7 cellular contexts compared by ENCODE assay signal in genomic region chr19:48896191-48896720, GRCh38. TPM values are rescaled to one million over a fixed set of nuclear protein-coding genes. Genes with fewer than 3 reads are reported as not detected.
DNase-seq lines count a peak whose midpoint lies in the region; ATAC-seq and TF ChIP-seq lines count a peak whose summit lies in the region.
"Had no signal": no experiment of that assay in that cellular context is flagged by ENCODE, and none has a peak within 500 bp of the region (broad histone marks: within the 10 kb centered on the region; RNA-seq: fewer than 3 reads in every experiment).

No MANE protein-coding gene starts in this region.

- H3K4me3 ChIP-seq in fibroblast of mammary gland (ENCODE audit: control insufficient read depth, low read depth, low read length): peak overlapping the region; percentile 33
- H3K4me3 ChIP-seq: SJSA1 had no signal

- peaks cover 24% of the 10 kb centered on the region for H3K4me1 Mint-ChIP-seq in T-helper 17 cell

- H3K27me3 Mint-ChIP-seq in T-helper 17 cell: peaks cover 30% of the 10 kb centered on the region

- no peak for TF ChIP-seq CTCF in fibroblast of mammary gland (conservative IDR thresholded peaks at IDR 0.05; ENCODE audit: control insufficient read depth, insufficient read depth, low read depth, low read length)

- peaks cover 6% of the 10 kb centered on the region for H3K36me3 Mint-ChIP-seq in T-helper 17 cell (ENCODE audit: low read depth)

- no peaks in the 10 kb centered on the region for H3K9me3 ChIP-seq in T-helper 17 cell (ENCODE audit: control insufficient read depth, low read length, poor library complexity, severe bottlenecking)
- H3K9me3 ChIP-seq: SJSA1 had no signal

- no peak overlapping the region for H3K27ac Mint-ChIP-seq in T-helper 17 cell

- H3K4me3 Mint-ChIP-seq in T-helper 17 cell: peak overlapping the region; percentile 59

- DNase-seq in T-helper 17 cell (peak in 1 of 3 donors; percentile 53), fibroblast of mammary gland (ENCODE audit: low read depth) (peak; percentile 43), NCI-H128 (lab: John Stamatoyannopoulos, UW; ENCODE audit: unreplicated experiment) (no peak), T-helper 9 cell (no peak), NCI-H2196 treated with DMSO at 0.1 percent for 48 hours (lab: John Stamatoyannopoulos, UW; ENCODE audit: unreplicated experiment) (no peak)
- DNase-seq in stimulated activated CD4-positive, alpha-beta T cell treated with anti-CD3 and anti-CD28 coated beads, Interleukin-15, amount 100 ng/mL, for 24 hours: peak; percentile 64

- no peak for ATAC-seq in T-helper 17 cell

RNA-seq across cellular contexts. Expression of gene TULP2, which starts 2.3 kb away (rescaled TPM):
- total RNA-seq in T-helper 17 cell: not detected
- total RNA-seq: SJSA1 had no signal

RNA-seq across cellular contexts. Expression of gene NUCB1, which starts 3.9 kb away (rescaled TPM):
- total RNA-seq in T-helper 17 cell: 100 to 1,000 TPM; 118 to 135 TPM

RNA-seq across cellular contexts. Expression of gene PPP1R15A, which starts 24.0 kb away (rescaled TPM):
- 1,000 to 10,000 TPM in 1 of 2 donors, 100 to 1,000 TPM in 1; 954 to 1,165 TPM for total RNA-seq in T-helper 17 cell

RNA-seq across cellular contexts. Expression of gene PLEKHA4, which starts 27.8 kb away (rescaled TPM):
- total RNA-seq in T-helper 17 cell: 1 to 10 TPM in 1 of 2 donors, under 1 TPM in 1; 0.42 to 3.0 TPM

RNA-seq across cellular contexts. Expression of gene DHDH, which starts 37.2 kb away (rescaled TPM):
- total RNA-seq in T-helper 17 cell: under 1 TPM; 0.50 to 0.86 TPM

Comparison
In these comparisons a context has a peak if more than half of its experiments do, and no peak if none do; other contexts are left out.
1. DNase-seq: peak in fibroblast of mammary gland (single experiment) and stimulated activated CD4-positive, alpha-beta T cell treated with anti-CD3 and anti-CD28 coated beads, Interleukin-15, amount 100 ng/mL, for 24 hours (single experiment); none in NCI-H128 (single experiment), T-helper 9 cell (single experiment) and NCI-H2196 treated with DMSO at 0.1 percent for 48 hours (single experiment).